8 cellular contexts compared by ENCODE assay signal in the genomic region with DNA sequence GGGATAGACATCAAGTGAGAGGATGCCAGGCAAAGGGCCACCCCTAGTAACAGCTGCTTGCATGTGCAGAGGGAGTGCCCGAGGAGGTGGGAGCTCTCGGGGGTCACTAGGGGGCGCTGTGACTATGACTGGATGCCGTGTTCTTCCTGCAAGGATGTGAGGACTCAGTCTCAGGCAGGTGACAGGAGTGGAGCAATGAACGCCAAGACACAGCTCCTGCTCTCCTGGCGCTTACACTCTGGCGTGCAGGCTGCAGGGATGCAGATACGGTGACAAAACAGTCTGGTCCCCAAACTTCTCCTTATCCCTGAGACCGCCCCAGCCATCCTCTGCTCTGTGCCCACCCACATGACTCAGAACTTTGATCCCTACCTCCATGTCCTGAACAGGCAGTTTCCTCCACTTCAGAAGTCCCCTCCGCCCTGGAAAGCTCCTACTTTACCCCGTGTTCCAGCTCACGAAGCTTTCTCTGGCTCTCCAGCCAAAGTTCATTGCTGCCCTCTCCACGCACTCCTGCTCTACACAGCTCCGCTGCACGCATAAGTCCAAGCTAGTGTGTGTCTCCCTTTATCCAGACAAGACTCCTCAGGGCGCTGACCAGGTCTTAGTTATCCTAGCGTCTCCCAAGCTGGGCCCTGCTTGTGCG. TPM values are rescaled to one million over a fixed set of nuclear protein-coding genes. Genes with fewer than 3 reads are reported as not detected.
DNase-seq lines count a peak whose midpoint lies in the region; ATAC-seq and TF ChIP-seq lines count a peak whose summit lies in the region.

No MANE protein-coding gene starts in this region.

- no peak overlapping the region for H2AFZ ChIP-seq in PC-9

- no peak overlapping the region for H3K27ac ChIP-seq in PC-9
- H3K27ac ChIP-seq in esophagus squamous epithelium: peak overlapping the region; percentile 45 to 86 (median 72)

- no peaks in the 10 kb centered on the region for H3K9me3 ChIP-seq in PC-9 (ENCODE audit: insufficient read depth, low read depth)
- no peaks in the 10 kb centered on the region for H3K9me3 ChIP-seq in esophagus squamous epithelium

- no peak overlapping the region for H3K27ac Mint-ChIP-seq in nephron progenitor cell

- no peaks in the 10 kb centered on the region for H3K9me3 Mint-ChIP-seq in nephron progenitor cell

- no TSS peak for BruUV-seq in PC-9 (replicated peaks; lab: Mats Ljungman, UMichigan)

- no peak for ATAC-seq in GM19035 (IDR thresholded peaks at IDR 0.05; ENCODE audit: unreplicated experiment)

- no peak for TF ChIP-seq POLR2A in esophagus squamous epithelium (IDR thresholded peaks at IDR 0.05)

- peaks cover 51% of the 10 kb centered on the region for H3K4me1 ChIP-seq in PC-9 (replicated peaks; ENCODE audit: insufficient read depth)
- peaks cover 34 to 87% (median 34%) of the 10 kb centered on the region in 3 donors for H3K4me1 ChIP-seq in esophagus squamous epithelium

- peaks cover 13% of the 10 kb centered on the region for H3K27me3 Mint-ChIP-seq in nephron progenitor cell (ENCODE audit: low read depth, poor library complexity)

- H3K36me3 ChIP-seq in PC-9 (ENCODE audit: low read depth) (no peaks in the 10 kb centered on the region), esophagus squamous epithelium (peaks cover 0 to 31% (median 0%) of the 10 kb centered on the region in 3 donors)

- H3K79me2 ChIP-seq in PC-9 (ENCODE audit: low read depth): no peaks in the 10 kb centered on the region

- 44 to 55% methylated on average over 9 to 13 of the region's 18 CpGs for WGBS in esophagus squamous epithelium, 2 donors

- CTCF ChIA-PET in PC-9 (lab: Charles Lee): interaction anchor here (0.6 to 3.8 kb wide), 13 partner anchors 9 to 125 kb away, joined by 3 to 84 read pairs (median 8); a partner anchor contains a TSS

- peaks cover 37% of the 10 kb centered on the region for H3K4me1 Mint-ChIP-seq in nephron progenitor cell

- H3K4me3 ChIP-seq in PC-9 (no peak overlapping the region), esophagus squamous epithelium (no peak overlapping the region)

- peak; percentile 83 for DNase-seq in GM10266 (ENCODE audit: extremely low spot score)
- peak; percentile 82 for DNase-seq in HK-2 (ENCODE audit: unreplicated experiment)
- DNase-seq in PC-9: peak; percentile 62 to 80
- peak; percentile 79 for DNase-seq in activated T-cell treated with anti-CD3 and anti-CD28 coated beads for 4 hours
- no peak for DNase-seq in esophagus squamous epithelium (lab: John Stamatoyannopoulos, UW)
- peak; percentile 87 for DNase-seq in nephron progenitor cell
- peak; percentile 66 for DNase-seq in stimulated activated naive CD4-positive, alpha-beta T cell treated with Interleukin-2 at 50 U/mL for 16 hours (lab: John Stamatoyannopoulos, UW)

- intact Hi-C loops in PC-9 (cut with micrococcal nuclease; ENCODE audit: unreplicated experiment) (no loop called here), esophagus squamous epithelium (cut with DNase I) (loop anchor here (5.0 kb wide), 1 partner anchor 33 kb away; a partner anchor contains a TSS)

- H4K20me1 ChIP-seq in PC-9 (ENCODE audit: insufficient read depth): no peaks in the 10 kb centered on the region

- H3K27me3 ChIP-seq in PC-9 (ENCODE audit: insufficient read depth, low read depth) (no peaks in the 10 kb centered on the region), esophagus squamous epithelium (peaks cover 0 to 10% (median 0%) of the 10 kb centered on the region in 4 donors)

- H3K4me2 ChIP-seq in PC-9: no peak overlapping the region

- peaks cover 50% of the 10 kb centered on the region for H3F3A ChIP-seq in PC-9 (ENCODE audit: insufficient read depth, low read depth)

- TF ChIP-seq CTCF in GM10266 (IDR thresholded peaks at IDR 0.05; ENCODE audit: control insufficient read depth, insufficient read depth, low read depth, missing control alignments) (peak; percentile 93), PC-9 (conservative IDR thresholded peaks at IDR 0.05) (peak; percentile 82), esophagus squamous epithelium (IDR thresholded peaks at IDR 0.05) (peak; percentile 65 to 85 (median 82)), nephron progenitor cell (IDR thresholded peaks at IDR 0.05) (peak; percentile 82)

- POLR2A ChIA-PET in PC-9 (lab: Charles Lee; ENCODE audit: unreplicated experiment): interaction anchor here (0.6 kb wide), 2 partner anchors 14 to 276 kb away, joined by 3 to 5 read pairs; no protein-coding TSS in a partner anchor

- H3K36me3 Mint-ChIP-seq in nephron progenitor cell (ENCODE audit: low read depth): no peaks in the 10 kb centered on the region

- H3K9me2 ChIP-seq in PC-9 (ENCODE audit: insufficient read depth): no peaks in the 10 kb centered on the region

- no peak overlapping the region for H3K4me3 Mint-ChIP-seq in nephron progenitor cell

RNA-seq across cellular contexts. Expression of a gene that starts 14.7 kb away (rescaled TPM):
- total RNA-seq in PC-9 (2021) (1.4 and 4.1 TPM in 2 replicates), esophagus squamous epithelium (100 to 1,000 TPM in 3 of 4 donors, 10 to 100 TPM in 1; 94.0 to 146 (median 123) TPM)

RNA-seq across cellular contexts. Expression of a gene that starts 15.5 kb away (rescaled TPM):
- total RNA-seq in PC-9 (2021) (141 and 180 TPM in 2 replicates), esophagus squamous epithelium (100 to 1,000 TPM; 168 to 506 (median 215) TPM)

RNA-seq across cellular contexts. Expression of a gene that starts 30.8 kb away (rescaled TPM):
- total RNA-seq in PC-9 (2021) (0.55 and 0.65 TPM in 2 replicates), esophagus squamous epithelium (under 1 TPM in 1 of 4 donors, not detected in 3; 0.68 TPM)

RNA-seq across cellular contexts. Expression of a gene that starts 34.9 kb away (rescaled TPM):
- total RNA-seq in PC-9 (2021): 9.6 and 9.9 TPM in 2 replicates
- total RNA-seq in esophagus squamous epithelium: 10 to 100 TPM; 17.4 to 25.9 (median 20.7) TPM

RNA-seq across cellular contexts. Expression of a gene that starts 52.1 kb away (rescaled TPM):
- total RNA-seq in PC-9 (2021) (27.4 and 33.0 TPM in 2 replicates), esophagus squamous epithelium (10 to 100 TPM; 13.9 to 24.0 (median 19.2) TPM)

Comparison
In these comparisons a context has a peak if more than half of its experiments do, and no peak if none do; other contexts are left out.
1. RNA of a gene that starts 14.7 kb away (total RNA-seq): 94.0 to 146 TPM in esophagus squamous epithelium; 1.4 to 4.1 TPM in PC-9; every median in the first group is over 10 times any median in the second.
2. Peak in every context shown above with its lines, with median percentiles within 50 percentile points of each other: CTCF ChIP-seq.